Comparison of ENCODE assay signal across 11 cellular contexts in the genomic region with DNA sequence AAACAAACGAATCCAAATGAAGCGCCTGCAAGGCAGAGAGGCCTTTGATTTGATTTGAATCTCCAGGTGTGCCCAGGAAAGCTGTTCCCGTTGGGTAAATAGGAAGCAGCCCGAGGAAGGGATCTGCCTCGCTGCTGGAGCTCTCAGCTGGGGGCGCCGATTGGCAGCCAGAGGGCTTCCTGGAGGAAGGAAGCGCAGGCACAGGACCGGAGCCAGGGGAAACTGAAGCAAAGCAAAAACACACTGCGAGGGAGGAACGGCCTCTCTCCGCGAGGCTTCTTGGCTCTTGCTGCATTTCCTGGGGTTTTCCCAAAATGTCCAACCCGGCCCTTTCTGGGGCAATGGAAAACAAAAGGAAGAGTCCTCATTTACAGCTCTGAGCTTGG.
DNase-seq lines count a peak whose midpoint lies in the region; ATAC-seq and TF ChIP-seq lines count a peak whose summit lies in the region.
"Had no signal": no experiment of that assay in that cellular context is flagged by ENCODE, and none has a peak within 500 bp of the region (broad histone marks: within the 10 kb centered on the region; RNA-seq: fewer than 3 reads in every experiment).

No MANE protein-coding gene starts in this region.

- peaks cover 12% of the 10 kb centered on the region for H3K4me1 ChIP-seq in GM23338 (ENCODE audit: insufficient read depth)

- no peaks in the 10 kb centered on the region for H3K79me2 ChIP-seq in GM23338 (replicated peaks; ENCODE audit: insufficient read depth)

- H3K27me3 Mint-ChIP-seq in GM23338 (ENCODE audit: insufficient read depth, low read depth, poor library complexity) = peaks cover 10% of the 10 kb centered on the region

- H3K9ac ChIP-seq in SK-N-MC (ENCODE audit: insufficient read length) = peak overlapping the region; percentile 26

- H3K27ac ChIP-seq in GM23338 (ENCODE audit: low read depth) (peak overlapping the region; percentile 51; the same call in 1 of the 2 replicates), SK-N-MC (no peak overlapping the region)
- H3K27ac ChIP-seq: thyroid gland had no signal

- H3K27me3 ChIP-seq in GM23338 (ENCODE audit: insufficient read depth) = no peaks in the 10 kb centered on the region
- H3K27me3 ChIP-seq: thyroid gland had no signal

- H3K36me3 ChIP-seq in GM23338 (ENCODE audit: insufficient read depth) (no peaks in the 10 kb centered on the region), SK-N-MC (ENCODE audit: insufficient read depth, low read length) (no peaks in the 10 kb centered on the region)
- H3K36me3 ChIP-seq: thyroid gland had no signal

- ATAC-seq in GM23338 = peak; percentile 70
- peak; percentile 71 for ATAC-seq in left ventricle myocardium superior
- ATAC-seq in HG03354 (IDR thresholded peaks at IDR 0.05; ENCODE audit: poor library complexity, severe bottlenecking, unreplicated experiment) = no peak

- 0 out of 2 replicates have a peak, but pooled peaks cover 3% of the 10 kb centered on the region for H3F3A ChIP-seq in GM23338 (replicated peaks; ENCODE audit: low read depth)

- H4K20me1 ChIP-seq in GM23338 (replicated peaks; ENCODE audit: insufficient read depth) = no peaks in the 10 kb centered on the region

- H3K9me3 ChIP-seq in SK-N-MC (ENCODE audit: low read depth, low read length) = no peaks in the 10 kb centered on the region
- H3K9me3 ChIP-seq: thyroid gland had no signal

- peaks cover 4% of the 10 kb centered on the region; the same call in 1 of the 3 replicates for H3K36me3 Mint-ChIP-seq in GM23338 (ENCODE audit: low read depth)

- no peaks in the 10 kb centered on the region; the same call in 2 of the 3 replicates for H3K9me3 Mint-ChIP-seq in GM23338
- H3K9me3 Mint-ChIP-seq: activated T-cell treated with anti-CD3 and anti-CD28 coated beads, Interleukin-2, amount 50 U/mL, for 72 hours had no signal

- H3K4me3 Mint-ChIP-seq in GM23338 = peak overlapping the region; percentile 23; the same call in 2 of the 3 replicates
- H3K4me3 Mint-ChIP-seq: activated CD4-positive, alpha-beta T cell treated with anti-CD3 and anti-CD28 coated beads for 36 hours; activated T-cell treated with anti-CD3 and anti-CD28 coated beads, Interleukin-2, amount 50 U/mL, for 72 hours had no signal

- DNase-seq in GM23338 (ENCODE audit: low spot score) (peak; percentile 74), SK-N-MC (ENCODE audit: low read depth, low spot score) (no peak), left ventricle myocardium superior (peak; percentile 50), pons (ENCODE audit: low spot score) (peak; percentile 1), HCEC 1CT (no peak), midbrain (lab: John Stamatoyannopoulos, UW) (no peak)
- DNase-seq: NCI-H187 treated with DMSO at 0.1 percent for 48 hours had no signal

- intact Hi-C loops in left ventricle myocardium superior (cut with micrococcal nuclease) = no loop called here

- H3K4me1 Mint-ChIP-seq in GM23338 = peaks cover 19% of the 10 kb centered on the region

- H2AFZ ChIP-seq in GM23338 = peak overlapping the region; percentile 65

- H3K27ac Mint-ChIP-seq in GM23338 = no peak overlapping the region
- H3K27ac Mint-ChIP-seq: activated CD4-positive, alpha-beta T cell treated with anti-CD3 and anti-CD28 coated beads for 36 hours; activated T-cell treated with anti-CD3 and anti-CD28 coated beads, Interleukin-2, amount 50 U/mL, for 72 hours had no signal

- no peak for TF ChIP-seq CTCF in GM23338 (conservative IDR thresholded peaks at IDR 0.05; ENCODE audit: low read depth in 2 of 2)

- H3K4me3 ChIP-seq in GM23338 (peak overlapping the region; percentile 24; the same call in 1 of the 2 replicates), SK-N-MC (peak overlapping the region; percentile 57)
- H3K4me3 ChIP-seq: thyroid gland had no signal

- H3K4me2 ChIP-seq in GM23338 = peak overlapping the region; percentile 65

- no peaks in the 10 kb centered on the region for H3K9me2 ChIP-seq in GM23338 (ENCODE audit: insufficient read depth)

TF ChIP-seq in GM23338, 12 proteins besides CTCF, POLR2A, EP300 and RAD21:
- TF ChIP-seq, protein P1, sequence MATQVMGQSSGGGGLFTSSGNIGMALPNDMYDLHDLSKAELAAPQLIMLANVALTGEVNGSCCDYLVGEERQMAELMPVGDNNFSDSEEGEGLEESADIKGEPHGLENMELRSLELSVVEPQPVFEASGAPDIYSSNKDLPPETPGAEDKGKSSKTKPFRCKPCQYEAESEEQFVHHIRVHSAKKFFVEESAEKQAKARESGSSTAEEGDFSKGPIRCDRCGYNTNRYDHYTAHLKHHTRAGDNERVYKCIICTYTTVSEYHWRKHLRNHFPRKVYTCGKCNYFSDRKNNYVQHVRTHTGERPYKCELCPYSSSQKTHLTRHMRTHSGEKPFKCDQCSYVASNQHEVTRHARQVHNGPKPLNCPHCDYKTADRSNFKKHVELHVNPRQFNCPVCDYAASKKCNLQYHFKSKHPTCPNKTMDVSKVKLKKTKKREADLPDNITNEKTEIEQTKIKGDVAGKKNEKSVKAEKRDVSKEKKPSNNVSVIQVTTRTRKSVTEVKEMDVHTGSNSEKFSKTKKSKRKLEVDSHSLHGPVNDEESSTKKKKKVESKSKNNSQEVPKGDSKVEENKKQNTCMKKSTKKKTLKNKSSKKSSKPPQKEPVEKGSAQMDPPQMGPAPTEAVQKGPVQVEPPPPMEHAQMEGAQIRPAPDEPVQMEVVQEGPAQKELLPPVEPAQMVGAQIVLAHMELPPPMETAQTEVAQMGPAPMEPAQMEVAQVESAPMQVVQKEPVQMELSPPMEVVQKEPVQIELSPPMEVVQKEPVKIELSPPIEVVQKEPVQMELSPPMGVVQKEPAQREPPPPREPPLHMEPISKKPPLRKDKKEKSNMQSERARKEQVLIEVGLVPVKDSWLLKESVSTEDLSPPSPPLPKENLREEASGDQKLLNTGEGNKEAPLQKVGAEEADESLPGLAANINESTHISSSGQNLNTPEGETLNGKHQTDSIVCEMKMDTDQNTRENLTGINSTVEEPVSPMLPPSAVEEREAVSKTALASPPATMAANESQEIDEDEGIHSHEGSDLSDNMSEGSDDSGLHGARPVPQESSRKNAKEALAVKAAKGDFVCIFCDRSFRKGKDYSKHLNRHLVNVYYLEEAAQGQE (IDR thresholded peaks at IDR 0.05; ENCODE audit: unreplicated experiment) = no peak
- no peak for TF ChIP-seq NANOG (IDR thresholded peaks at IDR 0.05; ENCODE audit: borderline replicate concordance)
- TF ChIP-seq CREB1 (CRISPR knock-in tag; IDR thresholded peaks at IDR 0.05; ENCODE audit: low read depth) = no peak
- no peak for TF ChIP-seq POLR2AphosphoS5 (IDR thresholded peaks at IDR 0.05; ENCODE audit: low read depth)
- no peak for TF ChIP-seq STAT1 (IDR thresholded peaks at IDR 0.05; ENCODE audit: unreplicated experiment)
- TF ChIP-seq, protein P2, sequence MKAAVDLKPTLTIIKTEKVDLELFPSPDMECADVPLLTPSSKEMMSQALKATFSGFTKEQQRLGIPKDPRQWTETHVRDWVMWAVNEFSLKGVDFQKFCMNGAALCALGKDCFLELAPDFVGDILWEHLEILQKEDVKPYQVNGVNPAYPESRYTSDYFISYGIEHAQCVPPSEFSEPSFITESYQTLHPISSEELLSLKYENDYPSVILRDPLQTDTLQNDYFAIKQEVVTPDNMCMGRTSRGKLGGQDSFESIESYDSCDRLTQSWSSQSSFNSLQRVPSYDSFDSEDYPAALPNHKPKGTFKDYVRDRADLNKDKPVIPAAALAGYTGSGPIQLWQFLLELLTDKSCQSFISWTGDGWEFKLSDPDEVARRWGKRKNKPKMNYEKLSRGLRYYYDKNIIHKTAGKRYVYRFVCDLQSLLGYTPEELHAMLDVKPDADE (IDR thresholded peaks at IDR 0.05) = no peak
- TF ChIP-seq ZNF331 (CRISPR knock-in tag; IDR thresholded peaks at IDR 0.05; ENCODE audit: low read depth) = no peak
- no peak for TF ChIP-seq JUNB (IDR thresholded peaks at IDR 0.05; ENCODE audit: unreplicated experiment)
- TF ChIP-seq EZH2 (IDR thresholded peaks at IDR 0.05; ENCODE audit: low read depth, unreplicated experiment) = no peak
- no peak for TF ChIP-seq ZNF114 (CRISPR knock-in tag; IDR thresholded peaks at IDR 0.05)

Comparison
In these comparisons a context has a peak if more than half of its experiments do, and no peak if none do; other contexts are left out.
1. DNase-seq: peak in GM23338 (single experiment), left ventricle myocardium superior (single experiment) and pons (single experiment); none in SK-N-MC (single experiment), HCEC 1CT (single experiment) and midbrain (single experiment).